Comparison of ENCODE assay signal across 27 cellular contexts in the genomic region with DNA sequence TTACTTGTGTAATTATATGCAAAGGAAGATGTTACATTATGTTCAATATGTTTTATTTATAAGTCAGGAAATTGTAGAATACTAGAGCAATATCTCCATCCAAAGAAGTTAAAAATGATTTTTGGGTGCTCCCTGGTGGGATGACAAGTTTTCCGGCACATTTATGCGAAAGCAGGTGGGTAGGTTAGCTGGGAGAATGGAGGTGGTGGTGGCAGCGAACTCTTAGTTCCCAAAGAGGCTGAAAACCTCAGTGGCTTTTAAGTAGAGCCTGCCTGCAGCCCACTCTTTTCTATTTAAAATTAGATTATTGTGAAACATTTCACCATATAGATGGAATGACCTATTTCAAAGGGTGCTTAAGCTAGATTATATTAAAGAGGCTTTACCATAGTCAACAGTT.
"Had no signal": no experiment of that assay in that cellular context is flagged by ENCODE, and none has a peak within 500 bp of the region (broad histone marks: within the 10 kb centered on the region; RNA-seq: fewer than 3 reads in every experiment).

No MANE protein-coding gene starts in this region.

- H3K9me3 ChIP-seq: left lung, lower lobe of right lung, psoas muscle, right atrium auricular region, right lobe of liver, tibial nerve, uterus had no signal

- H3K4me3 ChIP-seq: left lung, lower lobe of right lung, psoas muscle, right atrium auricular region, right lobe of liver, smooth muscle cell, tibial nerve, uterus had no signal

- H3K4me1 Mint-ChIP-seq: neural crest cell had no signal

- H3K4me1 ChIP-seq: lower lobe of right lung, parathyroid adenoma, psoas muscle, right atrium auricular region, uterus had no signal

- H3K27me3 Mint-ChIP-seq: stimulated activated memory B cell treated with anti-CD40 and anti-IgM and Interleukin-4, amounts not matched to agents 10 μg/mL and 1 μg/mL and 100 μg/mL, for 72 hours; stimulated activated naive CD8-positive, alpha-beta T cell treated with anti-CD3 and anti-CD28 coated beads, Interleukin-15, amount 100 ng/mL, for 72 hours; type B pancreatic cell had no signal

- H3K36me3 ChIP-seq: left lung, lower lobe of right lung, right atrium auricular region, right lobe of liver, uterus had no signal

- H3K4me3 Mint-ChIP-seq: naive thymus-derived CD8-positive, alpha-beta T cell; nephron; neural crest cell; stimulated activated memory B cell treated with anti-CD40 and anti-IgM and Interleukin-4, amounts not matched to agents 10 μg/mL and 1 μg/mL and 100 μg/mL, for 72 hours; stimulated activated naive CD8-positive, alpha-beta T cell treated with anti-CD3 and anti-CD28 coated beads, Interleukin-15, amount 100 ng/mL, for 72 hours; type B pancreatic cell had no signal

- H3K27ac Mint-ChIP-seq: naive thymus-derived CD8-positive, alpha-beta T cell; nephron; stimulated activated memory B cell treated with anti-CD40 and anti-IgM and Interleukin-4, amounts not matched to agents 10 μg/mL and 1 μg/mL and 100 μg/mL, for 72 hours; stimulated activated naive CD8-positive, alpha-beta T cell treated with anti-CD3 and anti-CD28 coated beads, Interleukin-15, amount 100 ng/mL, for 72 hours; type B pancreatic cell had no signal

- ATAC-seq: left colon; left lung; lower lobe of right lung; naive thymus-derived CD8-positive, alpha-beta T cell; psoas muscle; right lobe of liver; stimulated activated memory B cell treated with anti-CD40 and anti-IgM and Interleukin-4, amounts not matched to agents 10 μg/mL and 1 μg/mL and 100 μg/mL, for 72 hours; stimulated activated naive CD8-positive, alpha-beta T cell treated with anti-CD3 and anti-CD28 coated beads, Interleukin-15, amount 100 ng/mL, for 72 hours had no signal

- H3K27me3 ChIP-seq: left lung, right atrium auricular region, right lobe of liver, tibial nerve, uterus had no signal

- H3K9me3 Mint-ChIP-seq: naive thymus-derived CD8-positive, alpha-beta T cell; stimulated activated memory B cell treated with anti-CD40 and anti-IgM and Interleukin-4, amounts not matched to agents 10 μg/mL and 1 μg/mL and 100 μg/mL, for 72 hours; stimulated activated naive CD8-positive, alpha-beta T cell treated with anti-CD3 and anti-CD28 coated beads, Interleukin-15, amount 100 ng/mL, for 72 hours; type B pancreatic cell had no signal

- H3K27ac ChIP-seq: left lung, lower lobe of right lung, parathyroid adenoma, psoas muscle, right atrium auricular region, right lobe of liver, tibial nerve, uterus had no signal

- H3K36me3 Mint-ChIP-seq: naive thymus-derived CD8-positive, alpha-beta T cell had no signal

- DNase-seq: hippocampal formation; kidney glomerular epithelial cell; left colon; left lung; lower lobe of right lung; mammary epithelial cell; mesenchymal stem cell; naive thymus-derived CD8-positive, alpha-beta T cell; nucleus accumbens; psoas muscle; right lobe of liver; stimulated activated CD4-positive, alpha-beta T cell treated with anti-CD3 and anti-CD28 coated beads, Interleukin-1b, Interleukin-23, amount 100 ng/mL, for 48 hours; stimulated activated CD4-positive, alpha-beta T cell treated with anti-CD3 and anti-CD28 coated beads, Interleukin-2, amount 100 ng/mL, for 48 hours; stimulated activated CD4-positive, alpha-beta T cell treated with anti-CD3 and anti-CD28 coated beads, Interleukin-4, amount 100 ng/mL, for 4 hours; stimulated activated CD8-positive, alpha-beta memory T cell treated with anti-CD3 and anti-CD28 coated beads, Interleukin-4, amount 100 ng/mL, for 48 hours; stimulated activated naive CD4-positive, alpha-beta T cell treated with Interleukin-2 at 50 U/mL for 16 hours; stimulated activated naive CD8-positive, alpha-beta T cell treated with anti-CD3 and anti-CD28 coated beads, Interleukin-15, amount 100 ng/mL, for 72 hours; substantia nigra; uterus had no signal
